ENCODE assay signal across 8 cellular contexts in genomic region chr16:30924086-30924714, GRCh38. TPM values are rescaled to one million over a fixed set of nuclear protein-coding genes. Genes with fewer than 3 reads are reported as not detected.
DNase-seq lines count a peak whose midpoint lies in the region; ATAC-seq, FAIRE-seq and TF ChIP-seq lines count a peak whose summit lies in the region.

No MANE protein-coding gene starts in this region.

- H3K4me2 ChIP-seq in BLaER1 treated with 17β-estradiol and CSF1 and Interleukin-3, amounts not matched to agents 10 nM and 100 nM, result peak overlapping the region; percentile 92 to 98 (median 97)

- H3K9ac ChIP-seq in BLaER1 treated with 17β-estradiol and CSF1 and Interleukin-3, amounts not matched to agents 10 nM and 100 nM, result peak overlapping the region; percentile 86 to 97 (median 91)

- H3K27me3 ChIP-seq in BLaER1 treated with 17β-estradiol and CSF1 and Interleukin-3, amounts not matched to agents 10 nM and 100 nM, result no peaks in the 10 kb centered on the region
- H3K27me3 ChIP-seq in breast epithelium, result no peaks in the 10 kb centered on the region

- peak overlapping the region; percentile 74 to 92 (median 88) for H3K4me3 ChIP-seq in BLaER1 treated with 17β-estradiol and CSF1 and Interleukin-3, amounts not matched to agents 10 nM and 100 nM
- peak overlapping the region; percentile 99 for H3K4me3 ChIP-seq in Jurkat, Clone E6-1 (ENCODE audit: low read length)
- H3K4me3 ChIP-seq in breast epithelium, result peak overlapping the region; percentile 65 to 85 (median 67)

- H3K27me3 Mint-ChIP-seq in mesothelial cell of epicardium (ENCODE audit: low read depth), result no peaks in the 10 kb centered on the region

- no peaks in the 10 kb centered on the region for H3K9me3 Mint-ChIP-seq in mesothelial cell of epicardium

- H3K27ac ChIP-seq in BLaER1 treated with 17β-estradiol and CSF1 and Interleukin-3, amounts not matched to agents 10 nM and 100 nM, result peak overlapping the region; percentile 40 to 96 (median 88); a peak in 21 of 22 replicates
- H3K27ac ChIP-seq in breast epithelium, result peak overlapping the region; percentile 94 to 97

- peaks cover 2% of the 10 kb centered on the region for H3K36me3 Mint-ChIP-seq in mesothelial cell of epicardium

- TF ChIP-seq CTCF in breast epithelium (IDR thresholded peaks at IDR 0.05) (no peak), mesothelial cell of epicardium (IDR thresholded peaks at IDR 0.05; ENCODE audit: unreplicated experiment) (no peak)

- H3K4me1 Mint-ChIP-seq in mesothelial cell of epicardium, result peaks cover 14% of the 10 kb centered on the region

- TF ChIP-seq POLR2A in breast epithelium (IDR thresholded peaks at IDR 0.05) (no peak), GM12891 (IDR thresholded peaks at IDR 0.05; ENCODE audit: low read depth, low read length) (no peak)

- H4K20me1 ChIP-seq in BLaER1 treated with 17β-estradiol and CSF1 and Interleukin-3, amounts not matched to agents 10 nM and 100 nM, result peaks cover 0 to 44% (median 32%) of the 10 kb centered on the region in 11 experiments; a peak in 18 of 22 replicates

- ATAC-seq in HG03432 (IDR thresholded peaks at IDR 0.05; ENCODE audit: unreplicated experiment), result no peak

- peaks cover 39 to 68% (median 61%) of the 10 kb centered on the region in 10 experiments for H3K4me1 ChIP-seq in BLaER1 treated with 17β-estradiol and CSF1 and Interleukin-3, amounts not matched to agents 10 nM and 100 nM
- peaks cover 0 to 7% of the 10 kb centered on the region in 2 donors for H3K4me1 ChIP-seq in breast epithelium

- H3K9me3 ChIP-seq in BLaER1 treated with 17β-estradiol and CSF1 and Interleukin-3, amounts not matched to agents 10 nM and 100 nM (replicated peaks in 1 of 11), result no peaks in the 10 kb centered on the region
- H3K9me3 ChIP-seq in breast epithelium, result no peaks in the 10 kb centered on the region

- FAIRE-seq in GM12891 (lab: Jason Lieb, UNC), result no peak

- peak overlapping the region; percentile 77 for H3K4me3 Mint-ChIP-seq in mesothelial cell of epicardium

- peaks cover 17 to 40% (median 31%) of the 10 kb centered on the region in 11 experiments for H3K36me3 ChIP-seq in BLaER1 treated with 17β-estradiol and CSF1 and Interleukin-3, amounts not matched to agents 10 nM and 100 nM
- no peaks in the 10 kb centered on the region for H3K36me3 ChIP-seq in breast epithelium

- intact Hi-C loops in breast epithelium (cut with DNase I; ENCODE audit: low total_unique reads), result no loop called here

- DNase-seq in Jurkat, Clone E6-1 (ENCODE audit: low read depth, low spot score), result no peak
- DNase-seq in breast epithelium (ENCODE audit: low spot score in 2 of 2) (no peak), mesothelial cell of epicardium (ENCODE audit: low spot score in 2 of 2, unreplicated experiment in 2 of 2) (peak in 1 of 2 experiments; percentile 51), GM12891 (ENCODE audit: insufficient read length, low spot score) (no peak), NCI-H1930 (lab: John Stamatoyannopoulos, UW) (no peak), NCI-H2107 treated with DMSO at 0.1 percent for 48 hours (lab: John Stamatoyannopoulos, UW; ENCODE audit: unreplicated experiment) (no peak)

- peak overlapping the region; percentile 82 for H3K27ac Mint-ChIP-seq in mesothelial cell of epicardium

TF ChIP-seq in GM12891, 5 proteins besides CTCF, POLR2A, EP300 and RAD21:
- no peak for TF ChIP-seq POU2F2 (IDR thresholded peaks at IDR 0.05; ENCODE audit: low read depth, low read length)
- no peak for TF ChIP-seq PAX5 (IDR thresholded peaks at IDR 0.05; ENCODE audit: insufficient read depth, low read length, severe bottlenecking)
- TF ChIP-seq POLR2AphosphoS5 (IDR thresholded peaks at IDR 0.05; ENCODE audit: low read depth, low read length), result no peak
- TF ChIP-seq TAF1 (IDR thresholded peaks at IDR 0.05; ENCODE audit: low read depth, low read length), result no peak
- TF ChIP-seq SPI1 (IDR thresholded peaks at IDR 0.05; ENCODE audit: low read depth, low read length), result no peak

RNA-seq across cellular contexts. Expression of gene FBXL19, which starts 0.8 kb away (rescaled TPM):
- polyA plus RNA-seq in Jurkat, Clone E6-1 (2012; ENCODE audit: insufficient read depth, insufficient read length), result 24.0 TPM
- total RNA-seq in breast epithelium (10 to 100 TPM in 1 of 3 donors, 1 to 10 TPM in 2; 4.5 to 12.7 (median 9.2) TPM), mesothelial cell of epicardium (53.5 to 56.4 TPM (median 54.9 TPM) in 3 replicates)
- 13.1 TPM for polyA plus RNA-seq in GM12891 (2012; ENCODE audit: low read depth, missing spikeins)

RNA-seq across cellular contexts. Expression of gene ORAI3, which starts 24.7 kb away (rescaled TPM):
- polyA plus RNA-seq in Jurkat, Clone E6-1 (2012; ENCODE audit: insufficient read depth, insufficient read length), result not detected
- total RNA-seq in breast epithelium (10 to 100 TPM; 20.0 to 40.5 (median 25.9) TPM), mesothelial cell of epicardium (25.8 to 28.2 TPM (median 26.2 TPM) in 3 replicates)
- polyA plus RNA-seq in GM12891 (2012; ENCODE audit: low read depth, missing spikeins), result 18.0 TPM

RNA-seq across cellular contexts. Expression of gene CTF1, which starts 27.8 kb away (rescaled TPM):
- not detected for polyA plus RNA-seq in Jurkat, Clone E6-1 (2012; ENCODE audit: insufficient read depth, insufficient read length)
- total RNA-seq in breast epithelium (1 to 10 TPM; 2.6 to 4.5 (median 3.4) TPM), mesothelial cell of epicardium (9.1 to 11.5 TPM (median 10.3 TPM) in 3 replicates)
- polyA plus RNA-seq in GM12891 (2012; ENCODE audit: low read depth, missing spikeins), result 0.15 TPM

RNA-seq across cellular contexts. Expression of gene BCL7C, which starts 30.3 kb away (rescaled TPM):
- polyA plus RNA-seq in Jurkat, Clone E6-1 (2012; ENCODE audit: insufficient read depth, insufficient read length), result 29.0 TPM
- total RNA-seq in breast epithelium (10 to 100 TPM; 29.4 to 47.2 (median 36.2) TPM), mesothelial cell of epicardium (43.6 to 44.8 TPM (median 43.9 TPM) in 3 replicates)
- 12.7 TPM for polyA plus RNA-seq in GM12891 (2012; ENCODE audit: low read depth, missing spikeins)

RNA-seq across cellular contexts. Expression of gene SETD1A, which starts 33.4 kb away (rescaled TPM):
- 18.2 TPM for polyA plus RNA-seq in Jurkat, Clone E6-1 (2012; ENCODE audit: insufficient read depth, insufficient read length)
- total RNA-seq in breast epithelium, result 1 to 10 TPM; 4.8 to 5.6 (median 5.1) TPM
- 30.8 to 39.1 TPM (median 36.4 TPM) in 3 replicates for total RNA-seq in mesothelial cell of epicardium
- 10.9 TPM for polyA plus RNA-seq in GM12891 (2012; ENCODE audit: low read depth, missing spikeins)
